Comparison of ENCODE assay signal across 24 cellular contexts in the genomic region with DNA sequence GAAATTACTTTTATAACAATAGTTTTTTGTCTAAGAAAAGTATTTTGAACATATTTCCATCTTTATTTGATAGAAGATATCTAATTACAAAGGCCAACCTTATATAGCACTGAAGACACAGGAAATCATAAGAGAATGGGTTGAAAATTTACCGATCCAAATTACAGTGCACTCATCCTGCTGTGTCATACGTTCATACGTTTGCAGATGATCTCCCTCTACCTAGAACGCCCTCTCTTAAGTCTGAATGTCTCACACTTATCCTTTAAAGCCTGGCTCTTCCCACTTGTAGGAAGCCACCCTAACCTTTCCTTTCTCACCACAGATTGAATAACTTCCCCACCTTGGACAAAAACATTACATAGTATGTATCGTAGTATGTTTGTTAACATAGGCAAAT. TPM values are rescaled to one million over a fixed set of nuclear protein-coding genes. Genes with fewer than 3 reads are reported as not detected.
DNase-seq lines count a peak whose midpoint lies in the region; ATAC-seq and TF ChIP-seq lines count a peak whose summit lies in the region.
"Had no signal": no experiment of that assay in that cellular context is flagged by ENCODE, and none has a peak within 500 bp of the region (broad histone marks: within the 10 kb centered on the region; RNA-seq: fewer than 3 reads in every experiment).

No MANE protein-coding gene starts in this region.

- H3K27me3 ChIP-seq in neutrophil (no peaks in the 10 kb centered on the region), vagina (no peaks in the 10 kb centered on the region)
- H3K27me3 ChIP-seq: BLaER1 treated with 17β-estradiol and CSF1 and Interleukin-3, amounts not matched to agents 10 nM and 100 nM; cardiac muscle cell; heart right ventricle; right lobe of liver had no signal

- intact Hi-C loops in activated naive CD4-positive, alpha-beta T cell treated with anti-CD3 and anti-CD28 coated beads for 36 hours (cut with micrococcal nuclease), result loop anchor here (2.0 kb wide), 1 partner anchor 17 kb away; no protein-coding TSS in a partner anchor
- intact Hi-C loops in vagina (cut with DNase I), result no loop called here

- POLR2A ChIA-PET in activated naive CD8-positive, alpha-beta T cell treated with anti-CD3 and anti-CD28 coated beads, Interleukin-2, amount 10 ng/mL, durations not matched to agents 7 days and 5 days (lab: Charles Lee), result no interaction called here

- no peak overlapping the region for H3K4me3 ChIP-seq in neutrophil (ENCODE audit: low read depth in 1 of 2, low read length in 1 of 2)
- no peak overlapping the region for H3K4me3 ChIP-seq in vagina
- H3K4me3 ChIP-seq: BLaER1 treated with 17β-estradiol and CSF1 and Interleukin-3, amounts not matched to agents 10 nM and 100 nM; cardiac muscle cell; heart right ventricle; right lobe of liver had no signal

- DNase-seq in activated naive CD4-positive, alpha-beta T cell treated with anti-CD3 and anti-CD28 coated beads for 36 hours, result no peak
- DNase-seq in activated naive CD4-positive, alpha-beta T cell treated with anti-CD3 and anti-CD28 coated beads, Interleukin-2, amount 50 U/mL, for 72 hours (ENCODE audit: low spot score in 2 of 2), result no peak
- DNase-seq in NCI-H2227 treated with DMSO at 0.1 percent for 48 hours (lab: John Stamatoyannopoulos, UW), result peak; percentile 20
- no peak for DNase-seq in activated naive CD8-positive, alpha-beta T cell treated with anti-CD3 and anti-CD28 coated beads, Interleukin-2, amount 10 ng/mL, durations not matched to agents 7 days and 5 days
- no peak for DNase-seq in HuH-7 (ENCODE audit: low spot score)
- DNase-seq in vagina (ENCODE audit: extremely low spot score in 2 of 2), result no peak
- DNase-seq: ACHN, DMS 273 treated with DMSO at 0.1 percent for 48 hours, GOT3, heart right ventricle, left colon, mesenchymal stem cell, NCI-H1105 treated with DMSO at 0.1 percent for 48 hours, NCI-H2029 treated with DMSO at 0.1 percent for 48 hours, right lobe of liver, SK-N-SH, T1000 had no signal

- peaks cover 3% of the 10 kb centered on the region for H3K9me3 Mint-ChIP-seq in activated naive CD4-positive, alpha-beta T cell treated with anti-CD3 and anti-CD28 coated beads for 36 hours
- H3K9me3 Mint-ChIP-seq in activated naive CD4-positive, alpha-beta T cell treated with anti-CD3 and anti-CD28 coated beads, Interleukin-2, amount 50 U/mL, for 72 hours, result peaks cover 0 to 4% of the 10 kb centered on the region in 2 donors
- H3K9me3 Mint-ChIP-seq in activated naive CD8-positive, alpha-beta T cell treated with anti-CD3 and anti-CD28 coated beads, Interleukin-2, amount 10 ng/mL, durations not matched to agents 7 days and 5 days, result no peaks in the 10 kb centered on the region
- H3K9me3 Mint-ChIP-seq in activated T-helper 17 cell treated with anti-CD3 and anti-CD28 coated beads, Interleukin-2, amount 50 U/mL, for 72 hours, result no peaks in the 10 kb centered on the region
- H3K9me3 Mint-ChIP-seq: activated T-helper 2 cell treated with anti-CD3 and anti-CD28 coated beads, Interferon-gamma antibody, Interleukin-2, Interleukin-4, amounts not matched to agents 10 μg/mL and 5 μg/mL and 100 μg/mL, durations not matched to agents 14 hours and 24 hours and 36 hours had no signal

- peak overlapping the region; percentile 48 for H3K27ac Mint-ChIP-seq in activated naive CD4-positive, alpha-beta T cell treated with anti-CD3 and anti-CD28 coated beads for 36 hours
- H3K27ac Mint-ChIP-seq in activated naive CD4-positive, alpha-beta T cell treated with anti-CD3 and anti-CD28 coated beads, Interleukin-2, amount 50 U/mL, for 72 hours, result peak overlapping the region in 1 of 2 donors; percentile 10
- peak overlapping the region; percentile 51 for H3K27ac Mint-ChIP-seq in activated naive CD8-positive, alpha-beta T cell treated with anti-CD3 and anti-CD28 coated beads, Interleukin-2, amount 10 ng/mL, durations not matched to agents 7 days and 5 days
- H3K27ac Mint-ChIP-seq in activated T-helper 17 cell treated with anti-CD3 and anti-CD28 coated beads, Interleukin-2, amount 50 U/mL, for 72 hours, result no peak overlapping the region
- H3K27ac Mint-ChIP-seq: activated T-helper 2 cell treated with anti-CD3 and anti-CD28 coated beads, Interferon-gamma antibody, Interleukin-2, Interleukin-4, amounts not matched to agents 10 μg/mL and 5 μg/mL and 100 μg/mL, durations not matched to agents 14 hours and 24 hours and 36 hours had no signal

- H3K4me1 Mint-ChIP-seq in activated naive CD4-positive, alpha-beta T cell treated with anti-CD3 and anti-CD28 coated beads for 36 hours (ENCODE audit: low read depth), result peaks cover 41% of the 10 kb centered on the region
- peaks cover 17% of the 10 kb centered on the region for H3K4me1 Mint-ChIP-seq in activated naive CD8-positive, alpha-beta T cell treated with anti-CD3 and anti-CD28 coated beads, Interleukin-2, amount 10 ng/mL, durations not matched to agents 7 days and 5 days
- H3K4me1 Mint-ChIP-seq in activated T-helper 17 cell treated with anti-CD3 and anti-CD28 coated beads, Interleukin-2, amount 50 U/mL, for 72 hours, result peaks cover 26% of the 10 kb centered on the region

- H3K27me3 Mint-ChIP-seq in activated naive CD4-positive, alpha-beta T cell treated with anti-CD3 and anti-CD28 coated beads for 36 hours (ENCODE audit: low read depth), result no peaks in the 10 kb centered on the region
- H3K27me3 Mint-ChIP-seq in activated naive CD8-positive, alpha-beta T cell treated with anti-CD3 and anti-CD28 coated beads, Interleukin-2, amount 10 ng/mL, durations not matched to agents 7 days and 5 days, result no peaks in the 10 kb centered on the region
- H3K27me3 Mint-ChIP-seq in activated T-helper 17 cell treated with anti-CD3 and anti-CD28 coated beads, Interleukin-2, amount 50 U/mL, for 72 hours, result no peaks in the 10 kb centered on the region

- H3K36me3 Mint-ChIP-seq in activated naive CD4-positive, alpha-beta T cell treated with anti-CD3 and anti-CD28 coated beads for 36 hours (ENCODE audit: low read depth), result peaks cover 31% of the 10 kb centered on the region
- H3K36me3 Mint-ChIP-seq in activated naive CD4-positive, alpha-beta T cell treated with anti-CD3 and anti-CD28 coated beads, Interleukin-2, amount 50 U/mL, for 72 hours, result peaks cover 0 to 26% of the 10 kb centered on the region in 2 donors
- H3K36me3 Mint-ChIP-seq in activated naive CD8-positive, alpha-beta T cell treated with anti-CD3 and anti-CD28 coated beads, Interleukin-2, amount 10 ng/mL, durations not matched to agents 7 days and 5 days, result peaks cover 37% of the 10 kb centered on the region
- peaks cover 57% of the 10 kb centered on the region for H3K36me3 Mint-ChIP-seq in activated T-helper 17 cell treated with anti-CD3 and anti-CD28 coated beads, Interleukin-2, amount 50 U/mL, for 72 hours (ENCODE audit: low read depth)

- peaks cover 9 to 17% of the 10 kb centered on the region in 2 experiments for H3K4me1 ChIP-seq in neutrophil (ENCODE audit: control insufficient read depth in 1 of 2, insufficient read depth in 1 of 2, low read depth in 1 of 2, low read length in 1 of 2)
- peaks cover 45% of the 10 kb centered on the region for H3K4me1 ChIP-seq in vagina
- H3K4me1 ChIP-seq: right lobe of liver had no signal

- CTCF ChIA-PET in activated naive CD4-positive, alpha-beta T cell treated with anti-CD3 and anti-CD28 coated beads for 36 hours (lab: Charles Lee), result no interaction called here

- no peak overlapping the region for H3K4me3 Mint-ChIP-seq in activated naive CD4-positive, alpha-beta T cell treated with anti-CD3 and anti-CD28 coated beads for 36 hours
- H3K4me3 Mint-ChIP-seq in activated naive CD8-positive, alpha-beta T cell treated with anti-CD3 and anti-CD28 coated beads, Interleukin-2, amount 10 ng/mL, durations not matched to agents 7 days and 5 days, result no peak overlapping the region
- no peak overlapping the region for H3K4me3 Mint-ChIP-seq in activated T-helper 17 cell treated with anti-CD3 and anti-CD28 coated beads, Interleukin-2, amount 50 U/mL, for 72 hours

- H3K36me3 ChIP-seq in neutrophil, result peaks cover 10% of the 10 kb centered on the region
- peaks cover 0 to 13% of the 10 kb centered on the region in 2 donors for H3K36me3 ChIP-seq in vagina
- H3K36me3 ChIP-seq: cardiac muscle cell had no signal

- TF ChIP-seq CTCF in neutrophil (IDR thresholded peaks at IDR 0.05), result no peak
- TF ChIP-seq CTCF in vagina (IDR thresholded peaks at IDR 0.05), result no peak

- no peak for ATAC-seq in activated naive CD4-positive, alpha-beta T cell treated with anti-CD3 and anti-CD28 coated beads, Interleukin-2, amount 50 U/mL, for 72 hours
- no peak for ATAC-seq in activated naive CD8-positive, alpha-beta T cell treated with anti-CD3 and anti-CD28 coated beads, Interleukin-2, amount 10 ng/mL, durations not matched to agents 7 days and 5 days (ENCODE audit: low read depth)
- no peak for ATAC-seq in activated T-helper 17 cell treated with anti-CD3 and anti-CD28 coated beads, Interleukin-2, amount 50 U/mL, for 72 hours (replicated peaks)
- ATAC-seq: heart right ventricle, HepG2, left colon, right lobe of liver had no signal

- TF ChIP-seq POLR2A in vagina (IDR thresholded peaks at IDR 0.05), result no peak

- H3K27ac ChIP-seq in neutrophil (peak overlapping the region; percentile 51), vagina (no peak overlapping the region)
- H3K27ac ChIP-seq: BLaER1 treated with 17β-estradiol and CSF1 and Interleukin-3, amounts not matched to agents 10 nM and 100 nM; cardiac muscle cell; epithelial cell of prostate; heart right ventricle; right lobe of liver had no signal

- H3K9me3 ChIP-seq in neutrophil (no peaks in the 10 kb centered on the region), vagina (no peaks in the 10 kb centered on the region)
- H3K9me3 ChIP-seq: heart right ventricle, right lobe of liver, SK-N-SH had no signal

RNA-seq across cellular contexts. Expression of gene ASH1L, which starts 9.3 kb away (rescaled TPM):
- total RNA-seq in activated naive CD4-positive, alpha-beta T cell treated with anti-CD3 and anti-CD28 coated beads for 36 hours, result 10 to 100 TPM; 27.4 to 27.5 TPM
- 10 to 100 TPM; 43.0 to 69.4 TPM for total RNA-seq in activated naive CD4-positive, alpha-beta T cell treated with anti-CD3 and anti-CD28 coated beads, Interleukin-2, amount 50 U/mL, for 72 hours
- total RNA-seq in activated naive CD8-positive, alpha-beta T cell treated with anti-CD3 and anti-CD28 coated beads, Interleukin-2, amount 10 ng/mL, durations not matched to agents 7 days and 5 days, result 10 to 100 TPM; 57.8 to 62.3 TPM
- total RNA-seq in vagina, result 74.9 TPM
- 10 to 100 TPM; 42.5 to 71.1 TPM for total RNA-seq in activated T-helper 17 cell treated with anti-CD3 and anti-CD28 coated beads, Interleukin-2, amount 50 U/mL, for 72 hours

RNA-seq across cellular contexts. Expression of gene MSTO1, which starts 56.7 kb away (rescaled TPM):
- total RNA-seq in activated naive CD4-positive, alpha-beta T cell treated with anti-CD3 and anti-CD28 coated beads for 36 hours, result 10 to 100 TPM; 58.6 to 63.1 TPM
- total RNA-seq in activated naive CD4-positive, alpha-beta T cell treated with anti-CD3 and anti-CD28 coated beads, Interleukin-2, amount 50 U/mL, for 72 hours, result 10 to 100 TPM; 50.1 to 55.3 TPM
- total RNA-seq in activated naive CD8-positive, alpha-beta T cell treated with anti-CD3 and anti-CD28 coated beads, Interleukin-2, amount 10 ng/mL, durations not matched to agents 7 days and 5 days, result 10 to 100 TPM; 69.0 to 74.5 TPM
- 38.1 TPM for total RNA-seq in vagina
- 10 to 100 TPM; 35.3 to 58.8 TPM for total RNA-seq in activated T-helper 17 cell treated with anti-CD3 and anti-CD28 coated beads, Interleukin-2, amount 50 U/mL, for 72 hours
